Comparison of ENCODE assay signal across 10 cellular contexts in the genomic region with DNA sequence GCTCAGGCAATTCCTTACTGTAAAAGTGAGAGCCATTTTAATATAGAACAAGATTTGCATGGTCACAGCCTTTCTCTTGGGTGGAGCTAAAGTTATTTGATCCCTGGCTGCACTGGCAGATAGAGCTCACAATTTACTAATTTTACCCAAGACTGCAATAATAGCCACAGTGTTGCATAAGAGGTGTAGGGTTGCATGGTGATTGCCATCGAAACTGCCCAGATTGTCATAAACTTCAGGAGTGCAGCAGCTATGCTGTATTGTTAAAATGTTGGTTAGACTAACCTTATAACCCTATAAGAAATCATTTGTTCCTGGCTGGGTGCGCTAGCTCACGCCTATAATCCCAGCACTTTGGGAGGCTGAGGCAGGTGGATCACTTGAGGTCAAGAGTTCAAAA. TPM values are rescaled to one million over a fixed set of nuclear protein-coding genes. Genes with fewer than 3 reads are reported as not detected.
DNase-seq lines count a peak whose midpoint lies in the region; ATAC-seq and TF ChIP-seq lines count a peak whose summit lies in the region.
"Had no signal": no experiment of that assay in that cellular context is flagged by ENCODE, and none has a peak within 500 bp of the region (broad histone marks: within the 10 kb centered on the region; RNA-seq: fewer than 3 reads in every experiment).

No MANE protein-coding gene starts in this region.

- no peak overlapping the region for H3K4me2 ChIP-seq in mesenchymal stem cell (ENCODE audit: low read length, poor library complexity, severe bottlenecking)

- ATAC-seq in GM21381 (IDR thresholded peaks at IDR 0.05; ENCODE audit: unreplicated experiment): no peak

- H3K79me1 ChIP-seq in mesenchymal stem cell (replicated peaks; ENCODE audit: low read length, poor library complexity, severe bottlenecking): peaks cover 2% of the 10 kb centered on the region

- H2BK5ac ChIP-seq in mesenchymal stem cell (ENCODE audit: low read depth, low read length, poor library complexity, severe bottlenecking): no peak overlapping the region

- peak; percentile 38 for DNase-seq in AG20443 (ENCODE audit: low spot score)
- DNase-seq in KBM-7: peak; percentile 44
- DNase-seq in mesenchymal stem cell: peak; percentile 63
- no peak for DNase-seq in glutamatergic neuron
- no peak for DNase-seq in NCI-H345 (lab: John Stamatoyannopoulos, UW)
- DNase-seq in nephron progenitor cell: no peak
- DNase-seq: NCI-H2029 treated with DMSO at 0.1 percent for 48 hours had no signal

- H3K23ac ChIP-seq in mesenchymal stem cell (ENCODE audit: low read length in 2 of 2): no peak overlapping the region

- H4K91ac ChIP-seq in mesenchymal stem cell (ENCODE audit: low read length): no peak overlapping the region

- WGBS in mesenchymal stem cell: 93% methylated on average over 2 of the region's 3 CpGs

- H3K27me3 Mint-ChIP-seq in glutamatergic neuron (ENCODE audit: unreplicated experiment) (no peaks in the 10 kb centered on the region), nephron progenitor cell (ENCODE audit: low read depth, poor library complexity) (no peaks in the 10 kb centered on the region)

- H2BK120ac ChIP-seq in mesenchymal stem cell (ENCODE audit: low read depth, low read length): no peak overlapping the region

- H3K36me3 Mint-ChIP-seq in glutamatergic neuron (ENCODE audit: unreplicated experiment) (no peaks in the 10 kb centered on the region), nephron progenitor cell (ENCODE audit: low read depth) (peaks cover 32% of the 10 kb centered on the region)

- H3K9me3 ChIP-seq in mesenchymal stem cell (ENCODE audit: control insufficient read depth, low read length): no peaks in the 10 kb centered on the region

- no peaks in the 10 kb centered on the region for H3K27me3 ChIP-seq in mesenchymal stem cell (ENCODE audit: control insufficient read depth in 1 of 2, insufficient read depth in 1 of 2, low read length in 2 of 2)

- in situ Hi-C loops in KBM-7 (cut with MboI; ENCODE audit: low pct_unique_long_range_greater_than_20kb, low sequenced_read_pairs): no loop called here

- peak overlapping the region; percentile 65 for H3K9ac ChIP-seq in mesenchymal stem cell (ENCODE audit: low read length)

- H2BK12ac ChIP-seq in mesenchymal stem cell (ENCODE audit: low read length in 2 of 2): no peak overlapping the region

- H2AFZ ChIP-seq in mesenchymal stem cell (ENCODE audit: low read depth, low read length): no peak overlapping the region

- no peak overlapping the region for H3K14ac ChIP-seq in mesenchymal stem cell (ENCODE audit: low read length in 2 of 2)

- no peak overlapping the region for H3K27ac Mint-ChIP-seq in glutamatergic neuron (ENCODE audit: unreplicated experiment)
- H3K27ac Mint-ChIP-seq in nephron progenitor cell: no peak overlapping the region

- H3K4me1 ChIP-seq in mesenchymal stem cell (ENCODE audit: control insufficient read depth, insufficient read depth, low read depth, low read length): peaks cover 16% of the 10 kb centered on the region

- H3K4me3 ChIP-seq in WI38 (ENCODE audit: low read depth, low read length): peak overlapping the region; percentile 18; the same call in 1 of the 2 replicates
- H3K4me3 ChIP-seq in mesenchymal stem cell (ENCODE audit: insufficient read depth in 1 of 2, low read depth in 1 of 2, low read length in 2 of 2): peak overlapping the region in 1 of 2 experiments; percentile 40

- H3K9me3 Mint-ChIP-seq in glutamatergic neuron (ENCODE audit: unreplicated experiment) (no peaks in the 10 kb centered on the region), nephron progenitor cell (no peaks in the 10 kb centered on the region)
- H3K9me3 Mint-ChIP-seq: neural crest cell had no signal

- peak overlapping the region; percentile 5 for H3K27ac ChIP-seq in mesenchymal stem cell (ENCODE audit: low read length, poor library complexity, severe bottlenecking)

- H4K8ac ChIP-seq in mesenchymal stem cell (ENCODE audit: low read length): no peak overlapping the region

- H3K4me3 Mint-ChIP-seq in glutamatergic neuron (ENCODE audit: unreplicated experiment): no peak overlapping the region
- no peak overlapping the region for H3K4me3 Mint-ChIP-seq in nephron progenitor cell
- H3K4me3 Mint-ChIP-seq: neural crest cell had no signal

- no peak overlapping the region for H2AK5ac ChIP-seq in mesenchymal stem cell (ENCODE audit: low read length, severe bottlenecking)

- peaks cover 14 to 36% of the 10 kb centered on the region in 2 experiments for H3K36me3 ChIP-seq in mesenchymal stem cell (ENCODE audit: control insufficient read depth in 1 of 2, insufficient read depth in 2 of 2, low read depth in 1 of 2, low read length in 2 of 2)

- H3K4me1 Mint-ChIP-seq in glutamatergic neuron (ENCODE audit: low read depth, unreplicated experiment) (no peaks in the 10 kb centered on the region), nephron progenitor cell (peaks cover 17% of the 10 kb centered on the region)

- peak overlapping the region; percentile 11 to 30 for H3K18ac ChIP-seq in mesenchymal stem cell (ENCODE audit: low read depth in 1 of 2, low read length in 2 of 2)

- TF ChIP-seq CTCF in WI38 (IDR thresholded peaks at IDR 0.05; ENCODE audit: low read depth, low read length) (no peak), glutamatergic neuron (IDR thresholded peaks at IDR 0.05; ENCODE audit: partially characterized antibody, unreplicated experiment) (no peak), nephron progenitor cell (IDR thresholded peaks at IDR 0.05) (no peak)

- H3K4ac ChIP-seq in mesenchymal stem cell (ENCODE audit: low read depth in 1 of 2, low read length in 2 of 2): peak overlapping the region in 1 of 2 experiments; percentile 59

- no peak overlapping the region for H2BK15ac ChIP-seq in mesenchymal stem cell (ENCODE audit: low read depth, poor library complexity, severe bottlenecking)

RNA-seq across cellular contexts. Expression of a gene that starts 50.0 kb away (rescaled TPM):
- 216 TPM for polyA plus RNA-seq in mesenchymal stem cell (2013, experiment 1 of 2)
- polyA plus RNA-seq in mesenchymal stem cell (2013, experiment 2 of 2): 211 TPM
- 42.1 TPM for total RNA-seq in glutamatergic neuron (ENCODE audit: unreplicated experiment)

Comparison
In these comparisons a context has a peak if more than half of its experiments do, and no peak if none do; other contexts are left out.
1. DNase-seq: peak in AG20443 (single experiment), KBM-7 (single experiment) and mesenchymal stem cell (single experiment); none in glutamatergic neuron (single experiment), NCI-H345 (single experiment) and nephron progenitor cell (single experiment).